8 cellular contexts compared by ENCODE assay signal in genomic region chr11:102268083-102268984, GRCh38. TPM values are rescaled to one million over a fixed set of nuclear protein-coding genes. Genes with fewer than 3 reads are reported as not detected.
DNase-seq lines count a peak whose midpoint lies in the region; ATAC-seq lines count a peak whose summit lies in the region.

No MANE protein-coding gene starts in this region.

- H3K27ac ChIP-seq in ectodermal cell (ENCODE audit: insufficient read depth, low read depth, low read length, poor library complexity, severe bottlenecking) (no peak overlapping the region), mesenchymal stem cell (ENCODE audit: low read length, poor library complexity, severe bottlenecking) (peak overlapping the region; percentile 17)

- H4K8ac ChIP-seq in mesenchymal stem cell (ENCODE audit: low read length) = peak overlapping the region; percentile 91

- peak overlapping the region; percentile 4 for H4K91ac ChIP-seq in mesenchymal stem cell (ENCODE audit: low read length)

- H3K4me1 ChIP-seq in ectodermal cell (ENCODE audit: control insufficient read depth, insufficient read depth, low read length) (no peaks in the 10 kb centered on the region), mesenchymal stem cell (ENCODE audit: control insufficient read depth, insufficient read depth, low read depth, low read length) (peaks cover 7% of the 10 kb centered on the region)

- no peak overlapping the region for H2AK5ac ChIP-seq in mesenchymal stem cell (ENCODE audit: low read length, severe bottlenecking)

- peak overlapping the region; percentile 96 for H2BK15ac ChIP-seq in mesenchymal stem cell (ENCODE audit: low read depth, poor library complexity, severe bottlenecking)

- no peak overlapping the region for H3K14ac ChIP-seq in mesenchymal stem cell (ENCODE audit: low read length in 2 of 2)

- H3K36me3 ChIP-seq in ectodermal cell (ENCODE audit: control insufficient read depth, insufficient read depth, low read length) = no peaks in the 10 kb centered on the region
- H3K36me3 ChIP-seq in mesenchymal stem cell (ENCODE audit: control insufficient read depth in 1 of 2, insufficient read depth in 2 of 2, low read depth in 1 of 2, low read length in 2 of 2) = no peaks in the 10 kb centered on the region

- peak overlapping the region; percentile 24 for H3K4me3 ChIP-seq in ectodermal cell (ENCODE audit: insufficient read depth, low read depth, low read length)
- peak overlapping the region; percentile 46 to 81 for H3K4me3 ChIP-seq in mesenchymal stem cell (ENCODE audit: insufficient read depth in 1 of 2, low read depth in 1 of 2, low read length in 2 of 2)

- H3K9me3 ChIP-seq in ectodermal cell (ENCODE audit: control insufficient read depth, low read length) (no peaks in the 10 kb centered on the region), mesenchymal stem cell (ENCODE audit: control insufficient read depth, low read length) (no peaks in the 10 kb centered on the region)

- H2BK5ac ChIP-seq in mesenchymal stem cell (ENCODE audit: low read depth, low read length, poor library complexity, severe bottlenecking) = no peak overlapping the region

- no peak overlapping the region for H2BK120ac ChIP-seq in mesenchymal stem cell (ENCODE audit: low read depth, low read length)

- H3K18ac ChIP-seq in mesenchymal stem cell (ENCODE audit: low read depth in 1 of 2, low read length in 2 of 2) = peak overlapping the region; percentile 75 to 85

- H3K27me3 ChIP-seq in ectodermal cell (ENCODE audit: control insufficient read depth, insufficient read depth, low read length, poor library complexity, severe bottlenecking) (peaks cover 20% of the 10 kb centered on the region), mesenchymal stem cell (ENCODE audit: control insufficient read depth in 1 of 2, insufficient read depth in 1 of 2, low read length in 2 of 2) (no peaks in the 10 kb centered on the region)

- 38 to 44% methylated on average over 39 of the region's 39 CpGs for WGBS in ectodermal cell, 2 experiments
- WGBS in mesenchymal stem cell = 20% methylated on average over 36 of the region's 39 CpGs

- H3K4me2 ChIP-seq in mesenchymal stem cell (ENCODE audit: low read length, poor library complexity, severe bottlenecking) = peak overlapping the region; percentile 45

- no peak overlapping the region for H3K23ac ChIP-seq in mesenchymal stem cell (ENCODE audit: low read length in 2 of 2)

- DNase-seq in NCI-H2171 treated with DMSO at 0.1 percent for 48 hours (lab: John Stamatoyannopoulos, UW) (peak; percentile 65), mesenchymal stem cell (peak; percentile 59), cerebellar cortex (ENCODE audit: low spot score) (no peak)
- DNase-seq in activated CD4-positive, alpha-beta T cell treated with anti-CD3 and anti-CD28 coated beads, Interleukin-2, amount 50 U/mL, for 24 hours (ENCODE audit: low read depth in 1 of 2, low spot score in 1 of 2) = peak; percentile 52 to 67
- DNase-seq in stimulated activated CD8-positive, alpha-beta memory T cell treated with anti-CD3 and anti-CD28 coated beads, Interleukin-2, amount 100 ng/mL, for 48 hours (ENCODE audit: low read depth in 2 of 2) = peak; percentile 52 to 69

- peak overlapping the region; percentile 38 to 84 for H2BK12ac ChIP-seq in mesenchymal stem cell (ENCODE audit: low read length in 2 of 2)

- peak overlapping the region in 1 of 2 experiments; percentile 68 for H3K4ac ChIP-seq in mesenchymal stem cell (ENCODE audit: low read depth in 1 of 2, low read length in 2 of 2)

- H2AFZ ChIP-seq in mesenchymal stem cell (ENCODE audit: low read depth, low read length) = peak overlapping the region; percentile 55

- H3K79me1 ChIP-seq in mesenchymal stem cell (replicated peaks; ENCODE audit: low read length, poor library complexity, severe bottlenecking) = no peaks in the 10 kb centered on the region

- ATAC-seq in GM18861 (IDR thresholded peaks at IDR 0.05; ENCODE audit: unreplicated experiment) = peak; percentile 95
- ATAC-seq in HG03064 (IDR thresholded peaks at IDR 0.05; ENCODE audit: low read depth, unreplicated experiment) = peak; percentile 98

- peak overlapping the region; percentile 73 for H3K9ac ChIP-seq in mesenchymal stem cell (ENCODE audit: low read length)

RNA-seq across cellular contexts. Expression of gene BIRC3, which starts 49.0 kb away (rescaled TPM):
- 0.39 TPM for polyA plus RNA-seq in ectodermal cell (2013, experiment 1 of 4)
- 0.43 TPM for polyA plus RNA-seq in ectodermal cell (2013, experiment 2 of 4)
- 0.11 TPM for polyA plus RNA-seq in ectodermal cell (2013, experiment 3 of 4)
- polyA plus RNA-seq in ectodermal cell (2013, experiment 4 of 4) = 0.28 TPM
- 0.22 TPM for polyA plus RNA-seq in mesenchymal stem cell (2013, experiment 1 of 2)
- polyA plus RNA-seq in mesenchymal stem cell (2013, experiment 2 of 2) = 0.19 TPM
